1 cellular context compared by ENCODE assay signal in genomic region chr11:78416285-78417174, GRCh38.
TF ChIP-seq lines count a peak whose summit lies in the region.

No MANE protein-coding gene starts in this region.

TF ChIP-seq in GM12878, 131 proteins besides CTCF, POLR2A, EP300 and RAD21 (continued from another document):
- TF ChIP-seq, protein P1, sequence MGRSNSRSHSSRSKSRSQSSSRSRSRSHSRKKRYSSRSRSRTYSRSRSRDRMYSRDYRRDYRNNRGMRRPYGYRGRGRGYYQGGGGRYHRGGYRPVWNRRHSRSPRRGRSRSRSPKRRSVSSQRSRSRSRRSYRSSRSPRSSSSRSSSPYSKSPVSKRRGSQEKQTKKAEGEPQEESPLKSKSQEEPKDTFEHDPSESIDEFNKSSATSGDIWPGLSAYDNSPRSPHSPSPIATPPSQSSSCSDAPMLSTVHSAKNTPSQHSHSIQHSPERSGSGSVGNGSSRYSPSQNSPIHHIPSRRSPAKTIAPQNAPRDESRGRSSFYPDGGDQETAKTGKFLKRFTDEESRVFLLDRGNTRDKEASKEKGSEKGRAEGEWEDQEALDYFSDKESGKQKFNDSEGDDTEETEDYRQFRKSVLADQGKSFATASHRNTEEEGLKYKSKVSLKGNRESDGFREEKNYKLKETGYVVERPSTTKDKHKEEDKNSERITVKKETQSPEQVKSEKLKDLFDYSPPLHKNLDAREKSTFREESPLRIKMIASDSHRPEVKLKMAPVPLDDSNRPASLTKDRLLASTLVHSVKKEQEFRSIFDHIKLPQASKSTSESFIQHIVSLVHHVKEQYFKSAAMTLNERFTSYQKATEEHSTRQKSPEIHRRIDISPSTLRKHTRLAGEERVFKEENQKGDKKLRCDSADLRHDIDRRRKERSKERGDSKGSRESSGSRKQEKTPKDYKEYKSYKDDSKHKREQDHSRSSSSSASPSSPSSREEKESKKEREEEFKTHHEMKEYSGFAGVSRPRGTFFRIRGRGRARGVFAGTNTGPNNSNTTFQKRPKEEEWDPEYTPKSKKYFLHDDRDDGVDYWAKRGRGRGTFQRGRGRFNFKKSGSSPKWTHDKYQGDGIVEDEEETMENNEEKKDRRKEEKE (IDR thresholded peaks at IDR 0.05), result no peak
- TF ChIP-seq SUPT20H (IDR thresholded peaks at IDR 0.05; ENCODE audit: borderline replicate concordance, control insufficient read depth, low read depth, low read length) (no peak), ATF2 (IDR thresholded peaks at IDR 0.05; ENCODE audit: low read length) (no peak), ZNF384 (IDR thresholded peaks at IDR 0.05; ENCODE audit: borderline replicate concordance, low read depth, low read length) (peak; percentile 87), EZH2 (IDR thresholded peaks at IDR 0.05; ENCODE audit: borderline replicate concordance, control insufficient read depth, low read depth, low read length) (no peak), CEBPB (IDR thresholded peaks at IDR 0.05; ENCODE audit: borderline replicate concordance in 1 of 2, low read depth in 2 of 2, low read length in 2 of 2) (no peak), EED (IDR thresholded peaks at IDR 0.05; ENCODE audit: low read depth) (peak; percentile 52), SIX5 (IDR thresholded peaks at IDR 0.05; ENCODE audit: low read depth, low read length, severe bottlenecking) (no peak), RB1 (IDR thresholded peaks at IDR 0.05; ENCODE audit: borderline replicate concordance) (no peak)
